Comparison of ENCODE assay signal across 1 cellular context in the genomic region with DNA sequence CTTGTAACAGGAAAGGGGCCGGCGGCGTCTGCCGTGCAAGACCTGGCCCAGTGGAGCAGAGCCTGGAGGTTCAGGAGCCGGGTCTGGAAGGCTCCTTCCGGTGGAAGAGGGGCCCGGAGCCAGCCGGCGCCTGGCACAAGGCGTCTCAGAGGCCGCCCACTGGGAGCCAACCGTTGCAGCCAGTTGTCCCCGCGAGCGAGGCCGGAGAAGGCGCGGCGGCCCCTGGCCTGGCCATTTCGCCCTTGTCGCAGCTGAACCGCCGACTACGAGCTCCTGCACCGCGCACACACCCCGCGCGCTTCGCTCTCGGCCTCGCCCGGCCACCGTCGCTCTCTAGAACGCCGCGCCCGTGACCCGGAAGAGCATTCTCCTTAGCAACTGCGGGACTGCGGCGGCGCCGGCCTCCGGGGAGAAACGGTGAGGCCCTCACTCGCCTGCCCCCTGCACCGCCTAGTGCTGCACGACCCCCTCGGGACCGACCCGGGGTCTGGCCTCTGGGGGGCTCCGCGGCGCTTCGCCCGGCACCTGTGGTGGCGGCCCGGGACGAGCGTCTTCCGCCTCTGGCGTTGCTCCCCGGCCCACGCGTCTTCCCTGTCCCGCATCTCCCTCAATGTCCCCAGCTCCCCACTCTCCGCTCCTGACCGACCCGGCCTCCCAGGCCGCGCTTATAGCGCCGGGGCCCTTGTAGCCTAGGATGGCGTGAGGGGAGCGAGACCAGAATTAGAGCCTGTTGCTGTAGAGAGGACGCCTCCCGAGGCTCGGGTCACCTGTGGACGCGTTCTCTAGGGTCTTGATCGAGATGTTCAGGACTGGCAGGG.
A peak's percentile ranks its signal among the peaks of the same experiment; 100 is the strongest.
TF ChIP-seq lines count a peak whose summit lies in the region.

A gene with protein sequence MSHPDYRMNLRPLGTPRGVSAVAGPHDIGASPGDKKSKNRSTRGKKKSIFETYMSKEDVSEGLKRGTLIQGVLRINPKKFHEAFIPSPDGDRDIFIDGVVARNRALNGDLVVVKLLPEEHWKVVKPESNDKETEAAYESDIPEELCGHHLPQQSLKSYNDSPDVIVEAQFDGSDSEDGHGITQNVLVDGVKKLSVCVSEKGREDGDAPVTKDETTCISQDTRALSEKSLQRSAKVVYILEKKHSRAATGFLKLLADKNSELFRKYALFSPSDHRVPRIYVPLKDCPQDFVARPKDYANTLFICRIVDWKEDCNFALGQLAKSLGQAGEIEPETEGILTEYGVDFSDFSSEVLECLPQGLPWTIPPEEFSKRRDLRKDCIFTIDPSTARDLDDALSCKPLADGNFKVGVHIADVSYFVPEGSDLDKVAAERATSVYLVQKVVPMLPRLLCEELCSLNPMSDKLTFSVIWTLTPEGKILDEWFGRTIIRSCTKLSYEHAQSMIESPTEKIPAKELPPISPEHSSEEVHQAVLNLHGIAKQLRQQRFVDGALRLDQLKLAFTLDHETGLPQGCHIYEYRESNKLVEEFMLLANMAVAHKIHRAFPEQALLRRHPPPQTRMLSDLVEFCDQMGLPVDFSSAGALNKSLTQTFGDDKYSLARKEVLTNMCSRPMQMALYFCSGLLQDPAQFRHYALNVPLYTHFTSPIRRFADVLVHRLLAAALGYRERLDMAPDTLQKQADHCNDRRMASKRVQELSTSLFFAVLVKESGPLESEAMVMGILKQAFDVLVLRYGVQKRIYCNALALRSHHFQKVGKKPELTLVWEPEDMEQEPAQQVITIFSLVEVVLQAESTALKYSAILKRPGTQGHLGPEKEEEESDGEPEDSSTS (plus strand): TSS at position 365 of the 818 bp plus-strand sequence. CDS start 53,215 bp downstream, outside the sequence.

TF ChIP-seq in GM12878, 131 proteins besides CTCF, POLR2A, EP300 and RAD21 (continued from another document):
- TF ChIP-seq SPI1 (IDR thresholded peaks at IDR 0.05; ENCODE audit: borderline replicate concordance, insufficient read depth, low read depth, low read length) (no peak), HDAC2 (IDR thresholded peaks at IDR 0.05) (no peak), NFIC (IDR thresholded peaks at IDR 0.05; ENCODE audit: low read depth, low read length) (no peak), CREB1 (IDR thresholded peaks at IDR 0.05; ENCODE audit: low read depth) (peak; percentile 65; the same call in 1 of the 2 replicates), BRCA1 (IDR thresholded peaks at IDR 0.05; ENCODE audit: low read depth, low read length) (no peak), RBBP5 (conservative IDR thresholded peaks at IDR 0.05) (no peak), ZZZ3 (IDR thresholded peaks at IDR 0.05; ENCODE audit: control insufficient read depth, insufficient read length, low read depth) (no peak), CHD2 (IDR thresholded peaks at IDR 0.05; ENCODE audit: borderline replicate concordance, low read depth, low read length) (peak; percentile 63), SREBF1 (IDR thresholded peaks at IDR 0.05; ENCODE audit: low read length) (peak; percentile 70; the same call in 1 of the 2 replicates), BHLHE40 (IDR thresholded peaks at IDR 0.05; ENCODE audit: borderline replicate concordance in 1 of 2, low read depth in 2 of 2, low read length in 1 of 2) (peak; percentile 66 to 89), RFX5 (IDR thresholded peaks at IDR 0.05; ENCODE audit: low read depth, low read length) (no peak), CHD1 (IDR thresholded peaks at IDR 0.05; ENCODE audit: low read depth, low read length) (no peak), LARP7 (IDR thresholded peaks at IDR 0.05) (peak; percentile 85), HDGF (IDR thresholded peaks at IDR 0.05) (no peak), SIN3A (IDR thresholded peaks at IDR 0.05; ENCODE audit: low read depth, low read length) (peak; percentile 82; the same call in 1 of the 2 replicates), WRNIP1 (IDR thresholded peaks at IDR 0.05; ENCODE audit: borderline replicate concordance, low read depth, low read length) (no peak), SMARCA5 (IDR thresholded peaks at IDR 0.05) (0 out of 2 replicates have a peak, but pooled peaks have one; percentile 22), JUND (IDR thresholded peaks at IDR 0.05; ENCODE audit: low read depth, low read length) (0 out of 2 replicates have a peak, but pooled peaks have one; percentile 32), ZNF24 (IDR thresholded peaks at IDR 0.05) (0 out of 2 replicates have a peak, but pooled peaks have one; percentile 57), NFXL1 (IDR thresholded peaks at IDR 0.05; ENCODE audit: borderline replicate concordance) (no peak), RELA (IDR thresholded peaks at IDR 0.05; ENCODE audit: borderline replicate concordance, partially characterized antibody) (peak; percentile 38), KDM1A (IDR thresholded peaks at IDR 0.05; ENCODE audit: borderline replicate concordance) (no peak), ASH2L (IDR thresholded peaks at IDR 0.05; ENCODE audit: borderline replicate concordance, low read depth) (peak; percentile 97), NR2F1 (conservative IDR thresholded peaks at IDR 0.05) (peak; percentile 74)
- TF ChIP-seq, protein P1, sequence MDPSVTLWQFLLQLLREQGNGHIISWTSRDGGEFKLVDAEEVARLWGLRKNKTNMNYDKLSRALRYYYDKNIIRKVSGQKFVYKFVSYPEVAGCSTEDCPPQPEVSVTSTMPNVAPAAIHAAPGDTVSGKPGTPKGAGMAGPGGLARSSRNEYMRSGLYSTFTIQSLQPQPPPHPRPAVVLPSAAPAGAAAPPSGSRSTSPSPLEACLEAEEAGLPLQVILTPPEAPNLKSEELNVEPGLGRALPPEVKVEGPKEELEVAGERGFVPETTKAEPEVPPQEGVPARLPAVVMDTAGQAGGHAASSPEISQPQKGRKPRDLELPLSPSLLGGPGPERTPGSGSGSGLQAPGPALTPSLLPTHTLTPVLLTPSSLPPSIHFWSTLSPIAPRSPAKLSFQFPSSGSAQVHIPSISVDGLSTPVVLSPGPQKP (IDR thresholded peaks at IDR 0.05; ENCODE audit: low read depth, low read length): no peak; the same call in 1 of the 2 replicates
- TF ChIP-seq, protein P2, sequence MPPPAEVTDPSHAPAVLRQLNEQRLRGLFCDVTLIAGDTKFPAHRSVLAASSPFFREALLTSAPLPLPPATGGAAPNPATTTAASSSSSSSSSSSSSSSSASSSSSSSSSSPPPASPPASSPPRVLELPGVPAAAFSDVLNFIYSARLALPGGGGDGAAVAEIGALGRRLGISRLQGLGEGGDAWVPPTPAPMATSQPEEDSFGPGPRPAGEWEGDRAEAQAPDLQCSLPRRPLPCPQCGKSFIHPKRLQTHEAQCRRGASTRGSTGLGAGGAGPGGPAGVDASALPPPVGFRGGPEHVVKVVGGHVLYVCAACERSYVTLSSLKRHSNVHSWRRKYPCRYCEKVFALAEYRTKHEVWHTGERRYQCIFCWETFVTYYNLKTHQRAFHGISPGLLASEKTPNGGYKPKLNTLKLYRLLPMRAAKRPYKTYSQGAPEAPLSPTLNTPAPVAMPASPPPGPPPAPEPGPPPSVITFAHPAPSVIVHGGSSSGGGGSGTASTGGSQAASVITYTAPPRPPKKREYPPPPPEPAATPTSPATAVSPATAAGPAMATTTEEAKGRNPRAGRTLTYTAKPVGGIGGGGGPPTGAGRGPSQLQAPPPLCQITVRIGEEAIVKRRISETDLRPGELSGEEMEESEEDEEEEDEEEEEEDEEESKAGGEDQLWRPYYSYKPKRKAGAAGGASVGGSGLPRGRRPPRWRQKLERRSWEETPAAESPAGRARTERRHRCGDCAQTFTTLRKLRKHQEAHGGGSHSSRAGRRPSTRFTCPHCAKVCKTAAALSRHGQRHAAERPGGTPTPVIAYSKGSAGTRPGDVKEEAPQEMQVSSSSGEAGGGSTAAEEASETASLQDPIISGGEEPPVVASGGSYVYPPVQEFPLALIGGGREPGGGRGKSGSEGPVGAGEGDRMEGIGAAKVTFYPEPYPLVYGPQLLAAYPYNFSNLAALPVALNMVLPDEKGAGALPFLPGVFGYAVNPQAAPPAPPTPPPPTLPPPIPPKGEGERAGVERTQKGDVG (CRISPR knock-in tag; IDR thresholded peaks at IDR 0.05): no peak
- TF ChIP-seq, protein P3, sequence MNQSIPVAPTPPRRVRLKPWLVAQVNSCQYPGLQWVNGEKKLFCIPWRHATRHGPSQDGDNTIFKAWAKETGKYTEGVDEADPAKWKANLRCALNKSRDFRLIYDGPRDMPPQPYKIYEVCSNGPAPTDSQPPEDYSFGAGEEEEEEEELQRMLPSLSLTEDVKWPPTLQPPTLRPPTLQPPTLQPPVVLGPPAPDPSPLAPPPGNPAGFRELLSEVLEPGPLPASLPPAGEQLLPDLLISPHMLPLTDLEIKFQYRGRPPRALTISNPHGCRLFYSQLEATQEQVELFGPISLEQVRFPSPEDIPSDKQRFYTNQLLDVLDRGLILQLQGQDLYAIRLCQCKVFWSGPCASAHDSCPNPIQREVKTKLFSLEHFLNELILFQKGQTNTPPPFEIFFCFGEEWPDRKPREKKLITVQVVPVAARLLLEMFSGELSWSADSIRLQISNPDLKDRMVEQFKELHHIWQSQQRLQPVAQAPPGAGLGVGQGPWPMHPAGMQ (IDR thresholded peaks at IDR 0.05; ENCODE audit: borderline replicate concordance): no peak
- TF ChIP-seq, protein P4, sequence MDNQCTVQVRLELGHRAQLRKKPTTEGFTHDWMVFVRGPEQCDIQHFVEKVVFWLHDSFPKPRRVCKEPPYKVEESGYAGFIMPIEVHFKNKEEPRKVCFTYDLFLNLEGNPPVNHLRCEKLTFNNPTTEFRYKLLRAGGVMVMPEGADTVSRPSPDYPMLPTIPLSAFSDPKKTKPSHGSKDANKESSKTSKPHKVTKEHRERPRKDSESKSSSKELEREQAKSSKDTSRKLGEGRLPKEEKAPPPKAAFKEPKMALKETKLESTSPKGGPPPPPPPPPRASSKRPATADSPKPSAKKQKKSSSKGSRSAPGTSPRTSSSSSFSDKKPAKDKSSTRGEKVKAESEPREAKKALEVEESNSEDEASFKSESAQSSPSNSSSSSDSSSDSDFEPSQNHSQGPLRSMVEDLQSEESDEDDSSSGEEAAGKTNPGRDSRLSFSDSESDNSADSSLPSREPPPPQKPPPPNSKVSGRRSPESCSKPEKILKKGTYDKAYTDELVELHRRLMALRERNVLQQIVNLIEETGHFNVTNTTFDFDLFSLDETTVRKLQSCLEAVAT (IDR thresholded peaks at IDR 0.05): no peak
- TF ChIP-seq, protein P5, sequence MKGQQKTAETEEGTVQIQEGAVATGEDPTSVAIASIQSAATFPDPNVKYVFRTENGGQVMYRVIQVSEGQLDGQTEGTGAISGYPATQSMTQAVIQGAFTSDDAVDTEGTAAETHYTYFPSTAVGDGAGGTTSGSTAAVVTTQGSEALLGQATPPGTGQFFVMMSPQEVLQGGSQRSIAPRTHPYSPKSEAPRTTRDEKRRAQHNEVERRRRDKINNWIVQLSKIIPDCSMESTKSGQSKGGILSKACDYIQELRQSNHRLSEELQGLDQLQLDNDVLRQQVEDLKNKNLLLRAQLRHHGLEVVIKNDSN (IDR thresholded peaks at IDR 0.05; ENCODE audit: borderline replicate concordance, extremely low read length, insufficient read depth, low read depth, low read length): peak; percentile 19
- TF ChIP-seq, protein P6, sequence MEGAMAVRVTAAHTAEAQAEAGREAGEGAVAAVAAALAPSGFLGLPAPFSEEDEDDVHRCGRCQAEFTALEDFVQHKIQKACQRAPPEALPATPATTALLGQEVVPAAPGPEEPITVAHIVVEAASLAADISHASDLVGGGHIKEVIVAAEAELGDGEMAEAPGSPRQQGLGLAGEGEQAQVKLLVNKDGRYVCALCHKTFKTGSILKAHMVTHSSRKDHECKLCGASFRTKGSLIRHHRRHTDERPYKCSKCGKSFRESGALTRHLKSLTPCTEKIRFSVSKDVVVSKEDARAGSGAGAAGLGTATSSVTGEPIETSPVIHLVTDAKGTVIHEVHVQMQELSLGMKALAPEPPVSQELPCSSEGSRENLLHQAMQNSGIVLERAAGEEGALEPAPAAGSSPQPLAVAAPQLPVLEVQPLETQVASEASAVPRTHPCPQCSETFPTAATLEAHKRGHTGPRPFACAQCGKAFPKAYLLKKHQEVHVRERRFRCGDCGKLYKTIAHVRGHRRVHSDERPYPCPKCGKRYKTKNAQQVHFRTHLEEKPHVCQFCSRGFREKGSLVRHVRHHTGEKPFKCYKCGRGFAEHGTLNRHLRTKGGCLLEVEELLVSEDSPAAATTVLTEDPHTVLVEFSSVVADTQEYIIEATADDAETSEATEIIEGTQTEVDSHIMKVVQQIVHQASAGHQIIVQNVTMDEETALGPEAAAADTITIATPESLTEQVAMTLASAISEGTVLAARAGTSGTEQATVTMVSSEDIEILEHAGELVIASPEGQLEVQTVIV (IDR thresholded peaks at IDR 0.05; ENCODE audit: borderline replicate concordance, partially characterized antibody): peak; percentile 59
- TF ChIP-seq, protein P7, sequence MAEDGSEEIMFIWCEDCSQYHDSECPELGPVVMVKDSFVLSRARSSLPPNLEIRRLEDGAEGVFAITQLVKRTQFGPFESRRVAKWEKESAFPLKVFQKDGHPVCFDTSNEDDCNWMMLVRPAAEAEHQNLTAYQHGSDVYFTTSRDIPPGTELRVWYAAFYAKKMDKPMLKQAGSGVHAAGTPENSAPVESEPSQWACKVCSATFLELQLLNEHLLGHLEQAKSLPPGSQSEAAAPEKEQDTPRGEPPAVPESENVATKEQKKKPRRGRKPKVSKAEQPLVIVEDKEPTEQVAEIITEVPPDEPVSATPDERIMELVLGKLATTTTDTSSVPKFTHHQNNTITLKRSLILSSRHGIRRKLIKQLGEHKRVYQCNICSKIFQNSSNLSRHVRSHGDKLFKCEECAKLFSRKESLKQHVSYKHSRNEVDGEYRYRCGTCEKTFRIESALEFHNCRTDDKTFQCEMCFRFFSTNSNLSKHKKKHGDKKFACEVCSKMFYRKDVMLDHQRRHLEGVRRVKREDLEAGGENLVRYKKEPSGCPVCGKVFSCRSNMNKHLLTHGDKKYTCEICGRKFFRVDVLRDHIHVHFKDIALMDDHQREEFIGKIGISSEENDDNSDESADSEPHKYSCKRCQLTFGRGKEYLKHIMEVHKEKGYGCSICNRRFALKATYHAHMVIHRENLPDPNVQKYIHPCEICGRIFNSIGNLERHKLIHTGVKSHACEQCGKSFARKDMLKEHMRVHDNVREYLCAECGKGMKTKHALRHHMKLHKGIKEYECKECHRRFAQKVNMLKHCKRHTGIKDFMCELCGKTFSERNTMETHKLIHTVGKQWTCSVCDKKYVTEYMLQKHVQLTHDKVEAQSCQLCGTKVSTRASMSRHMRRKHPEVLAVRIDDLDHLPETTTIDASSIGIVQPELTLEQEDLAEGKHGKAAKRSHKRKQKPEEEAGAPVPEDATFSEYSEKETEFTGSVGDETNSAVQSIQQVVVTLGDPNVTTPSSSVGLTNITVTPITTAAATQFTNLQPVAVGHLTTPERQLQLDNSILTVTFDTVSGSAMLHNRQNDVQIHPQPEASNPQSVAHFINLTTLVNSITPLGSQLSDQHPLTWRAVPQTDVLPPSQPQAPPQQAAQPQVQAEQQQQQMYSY (CRISPR knock-in tag; IDR thresholded peaks at IDR 0.05): no peak
